Comparison of ENCODE assay signal across 12 cellular contexts in genomic region chr10:47406870-47407648, GRCh38.
DNase-seq lines count a peak whose midpoint lies in the region; ATAC-seq lines count a peak whose summit lies in the region.
"Had no signal": no experiment of that assay in that cellular context is flagged by ENCODE, and none has a peak within 500 bp of the region (broad histone marks: within the 10 kb centered on the region; RNA-seq: fewer than 3 reads in every experiment).

No MANE protein-coding gene starts in this region.

- peak; percentile 42 for DNase-seq in AG08395 (ENCODE audit: low spot score)
- peak; percentile 73 for DNase-seq in HK-2 (ENCODE audit: unreplicated experiment)
- peak; percentile 60 for DNase-seq in adipocyte (ENCODE audit: low read depth)
- peak; percentile 33 for DNase-seq in iPS-NIHi11 (ENCODE audit: low spot score)
- DNase-seq in stimulated activated naive CD8-positive, alpha-beta T cell treated with anti-CD3 and anti-CD28 coated beads, Interleukin-15, Interleukin-2, amounts not matched to agents 100 U/mL and 50 U/mL, for 24 hours: no peak
- no peak for DNase-seq in NCI-H187 treated with DMSO at 0.1 percent for 48 hours (lab: John Stamatoyannopoulos, UW)
- DNase-seq in SHP77 (lab: John Stamatoyannopoulos, UW): no peak
- no peak for DNase-seq in stimulated activated CD4-positive, alpha-beta T cell treated with anti-CD3 and anti-CD28 coated beads, Interleukin-4, amount 100 ng/mL, for 1 hour
- DNase-seq: activated CD4-positive, alpha-beta T cell treated with anti-CD3 and anti-CD28 coated beads, Interleukin-2, amount 10 ng/mL, durations not matched to agents 7 days and 5 days; NCI-H446 treated with DMSO at 0.1 percent for 48 hours; stimulated activated CD4-positive, alpha-beta T cell treated with anti-CD3 and anti-CD28 coated beads, Interleukin-1b, Interleukin-23, amount 100 ng/mL, for 48 hours had no signal

- H3K9me3 ChIP-seq in adipocyte (ENCODE audit: control insufficient read depth, low read length): no peaks in the 10 kb centered on the region
- H3K9me3 ChIP-seq: upper lobe of left lung had no signal

- H3K4me3 ChIP-seq in adipocyte (ENCODE audit: low read length): no peak overlapping the region
- H3K4me3 ChIP-seq: upper lobe of left lung had no signal

- H3K27me3 ChIP-seq in adipocyte (replicated peaks; ENCODE audit: control insufficient read depth, insufficient read depth, low read length): peaks cover 5% of the 10 kb centered on the region
- H3K27me3 ChIP-seq: upper lobe of left lung had no signal

- H3K4me1 ChIP-seq in adipocyte (ENCODE audit: control insufficient read depth, insufficient read depth, low read length): peaks cover 18% of the 10 kb centered on the region

- no peak for ATAC-seq in stimulated activated naive CD8-positive, alpha-beta T cell treated with anti-CD3 and anti-CD28 coated beads, Interleukin-15, Interleukin-2, amounts not matched to agents 100 U/mL and 50 U/mL, for 24 hours

- no peak overlapping the region for H3K9ac ChIP-seq in adipocyte (ENCODE audit: low read length)

- no peaks in the 10 kb centered on the region for H3K36me3 ChIP-seq in adipocyte (ENCODE audit: control insufficient read depth, insufficient read depth, low read length, severe bottlenecking)
- H3K36me3 ChIP-seq: upper lobe of left lung had no signal

Comparison
In these comparisons a context has a peak if more than half of its experiments do, and no peak if none do; other contexts are left out.
1. DNase-seq: peak in AG08395 (single experiment), HK-2 (single experiment), adipocyte (single experiment) and iPS-NIHi11 (single experiment); none in stimulated activated naive CD8-positive, alpha-beta T cell treated with anti-CD3 and anti-CD28 coated beads, Interleukin-15, Interleukin-2, amounts not matched to agents 100 U/mL and 50 U/mL, for 24 hours (single experiment), NCI-H187 treated with DMSO at 0.1 percent for 48 hours (single experiment), SHP77 (0 of 2) and stimulated activated CD4-positive, alpha-beta T cell treated with anti-CD3 and anti-CD28 coated beads, Interleukin-4, amount 100 ng/mL, for 1 hour (single experiment).